ENCODE assay signal across 2 cellular contexts in the genomic region with DNA sequence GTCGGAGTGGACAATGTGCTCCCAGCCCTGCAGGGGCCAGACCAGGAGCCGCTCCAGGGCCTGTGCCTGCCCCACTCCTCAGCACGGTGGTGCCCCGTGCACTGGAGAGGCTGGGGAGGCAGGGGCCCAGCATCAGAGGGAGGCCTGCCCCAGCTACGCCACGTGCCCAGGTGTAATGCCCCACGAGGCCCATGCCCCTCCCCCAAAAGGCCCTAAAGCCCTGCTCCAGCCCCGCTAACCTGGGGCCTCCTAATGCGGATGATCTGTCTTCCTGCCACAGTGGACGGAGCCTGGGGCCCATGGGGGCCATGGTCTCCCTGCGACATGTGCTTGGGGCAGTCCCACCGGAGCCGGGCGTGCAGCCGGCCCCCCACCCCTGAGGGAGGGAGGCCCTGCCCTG.
TF ChIP-seq lines count a peak whose summit lies in the region.

No MANE protein-coding gene starts in this region.

TF ChIP-seq in HepG2, 621 proteins besides CTCF, POLR2A, EP300 and RAD21:
- peak; percentile 67 for TF ChIP-seq MNT (IDR thresholded peaks at IDR 0.05)
- TF ChIP-seq HNRNPL (IDR thresholded peaks at IDR 0.05; ENCODE audit: low read depth, low read length) = 0 out of 2 replicates have a peak, but pooled peaks have one; percentile 33
- TF ChIP-seq NFKB2 (CRISPR knock-in tag; IDR thresholded peaks at IDR 0.05; ENCODE audit: borderline replicate concordance) = no peak
TF ChIP-seq in HepG2: peak in this region for 2.

TF ChIP-seq in H1, 55 proteins besides CTCF, POLR2A, EP300 and RAD21:
- TF ChIP-seq CHD1 (IDR thresholded peaks at IDR 0.05; ENCODE audit: low read depth, low read length) = no peak
- no peak for TF ChIP-seq KDM5A (IDR thresholded peaks at IDR 0.05; ENCODE audit: low read length)
